ENCODE assay signal across 28 cellular contexts in the genomic region with DNA sequence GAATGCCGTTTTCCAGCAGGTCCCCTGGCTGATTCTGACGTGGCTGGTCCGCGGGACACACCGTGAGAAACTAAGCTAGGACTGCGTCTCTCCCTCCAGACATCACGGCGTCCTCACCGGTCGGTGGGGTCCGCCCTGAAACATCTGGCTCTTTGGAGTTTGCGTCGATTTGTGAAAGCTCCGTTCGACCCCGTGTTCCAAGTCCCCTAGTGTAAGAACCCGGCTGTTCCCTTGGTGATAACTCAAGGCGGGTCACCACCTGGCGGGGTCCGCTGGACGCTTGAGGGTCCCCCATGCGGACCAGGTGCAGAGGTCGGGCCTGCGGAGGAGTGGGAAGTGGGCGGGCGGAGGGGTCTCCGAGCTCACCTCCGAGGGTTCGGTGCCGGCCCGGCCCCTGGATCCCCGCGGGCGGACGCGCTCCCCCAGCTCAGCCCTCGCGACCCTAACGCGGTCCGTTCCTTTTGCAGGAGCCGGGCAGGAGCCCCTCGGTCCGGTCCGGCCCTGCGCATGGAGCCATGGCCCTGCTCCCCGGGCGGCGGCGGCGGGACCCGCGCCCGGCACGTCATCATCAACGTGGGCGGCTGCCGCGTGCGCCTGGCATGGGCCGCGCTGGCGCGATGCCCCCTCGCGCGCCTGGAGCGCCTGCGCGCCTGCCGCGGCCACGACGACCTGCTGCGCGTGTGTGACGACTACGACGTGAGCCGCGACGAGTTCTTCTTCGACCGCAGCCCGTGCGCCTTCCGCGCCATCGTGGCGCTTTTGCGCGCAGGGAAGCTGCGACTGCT.
A peak's percentile ranks its signal among the peaks of the same experiment; 100 is the strongest.
DNase-seq lines count a peak whose midpoint lies in the region; ATAC-seq, FAIRE-seq and TF ChIP-seq lines count a peak whose summit lies in the region.
"Had no signal": no experiment of that assay in that cellular context is flagged by ENCODE, and none has a peak within 500 bp of the region (broad histone marks: within the 10 kb centered on the region; RNA-seq: fewer than 3 reads in every experiment).

No MANE protein-coding gene starts in this region.

- H2AFZ ChIP-seq in H1 (ENCODE audit: low read length) = no peak overlapping the region
- H2AFZ ChIP-seq: parathyroid adenoma had no signal

- H3K79me2 ChIP-seq in H1 (ENCODE audit: control insufficient read depth in 1 of 2, insufficient read depth in 2 of 2, low read length in 2 of 2) = no peaks in the 10 kb centered on the region
- H3K79me2 ChIP-seq: parathyroid adenoma had no signal

- peaks cover 5% of the 10 kb centered on the region for H3K9me3 Mint-ChIP-seq in osteocyte (ENCODE audit: unreplicated experiment)

- no peak overlapping the region for H3K4me3 Mint-ChIP-seq in osteocyte (ENCODE audit: unreplicated experiment)
- H3K4me3 Mint-ChIP-seq: immature natural killer cell had no signal

- no peak for TF ChIP-seq POLR2A in H1 (IDR thresholded peaks at IDR 0.05; ENCODE audit: control extremely low read depth in 1 of 2, low read depth in 2 of 2, low read length in 2 of 2)

- H2BK15ac ChIP-seq in H1 (ENCODE audit: low read length) = no peak overlapping the region

- no peak overlapping the region for H2BK20ac ChIP-seq in H1 (ENCODE audit: low read length)

- FAIRE-seq in H1 (lab: Jason Lieb, UNC) = no peak
- FAIRE-seq: bronchial epithelial cell, GM12891 had no signal

- no peaks in the 10 kb centered on the region for H3K9me3 ChIP-seq in H1 (ENCODE audit: insufficient read depth in 2 of 2, low read depth in 1 of 2, low read length in 1 of 2)

- no peaks in the 10 kb centered on the region for H3K4me1 Mint-ChIP-seq in osteocyte (ENCODE audit: unreplicated experiment)
- H3K4me1 Mint-ChIP-seq: immature natural killer cell had no signal

- H2BK12ac ChIP-seq in H1 (ENCODE audit: low read depth, low read length) = no peak overlapping the region

- no peak overlapping the region for H3K14ac ChIP-seq in H1 (ENCODE audit: insufficient read length)

- no peaks in the 10 kb centered on the region for H3K36me3 ChIP-seq in H1 (ENCODE audit: control insufficient read depth in 2 of 4, insufficient read depth in 4 of 4, low read length in 3 of 4)
- H3K36me3 ChIP-seq: upper lobe of left lung had no signal

- no peak overlapping the region for H3K23ac ChIP-seq in H1 (ENCODE audit: insufficient read length)

- H4K8ac ChIP-seq in H1 (ENCODE audit: extremely low read depth, insufficient read depth, low read length) = peak overlapping the region; percentile 80; the same call in 1 of the 2 replicates

- TF ChIP-seq EP300 in H1 (IDR thresholded peaks at IDR 0.05; ENCODE audit: borderline replicate concordance in 1 of 2, low read depth in 2 of 2, low read length in 2 of 2) = no peak

- no peak overlapping the region for H3K56ac ChIP-seq in H1 (replicated peaks; ENCODE audit: insufficient read length, low read depth, low read length)

- H3K9ac ChIP-seq in H1 (replicated peaks in 1 of 4; ENCODE audit: extremely low read depth in 1 of 4, low read depth in 3 of 4, low read length in 3 of 4) = no peak overlapping the region
- H3K9ac ChIP-seq: BLaER1, parathyroid adenoma had no signal

- 96% methylated on average over 30 of the region's 93 CpGs; no CpG with 5 or more reads in 1 of the 2 experiments for WGBS in H1 (ENCODE audit: extremely low coverage in 1 of 2, insufficient coverage in 1 of 2, insufficient read length in 1 of 2, insufficient replicate concordance in 2 of 2, low coverage in 1 of 2, low lambda C conversion rate in 2 of 2, missing lambda C conversion rate in 1 of 2), 2 experiments

- no peak overlapping the region for H3K27ac Mint-ChIP-seq in osteocyte (ENCODE audit: unreplicated experiment)
- H3K27ac Mint-ChIP-seq: activated naive CD4-positive, alpha-beta T cell treated with anti-CD3 and anti-CD28 coated beads, Interleukin-2, amount 50 U/mL, for 72 hours; activated T-helper 2 cell treated with anti-CD3 and anti-CD28 coated beads, Interferon-gamma antibody, Interleukin-2, Interleukin-4, amounts not matched to agents 10 μg/mL and 5 μg/mL and 100 μg/mL, durations not matched to agents 14 hours and 24 hours and 36 hours; immature natural killer cell had no signal

- peaks cover 9% of the 10 kb centered on the region; the same call in 1 of the 2 replicates for H3K23me2 ChIP-seq in H1 (ENCODE audit: low read depth, low read length)

- H2AK5ac ChIP-seq in H1 (ENCODE audit: low read depth, low read length) = no peak overlapping the region

- no peaks in the 10 kb centered on the region for H3K79me1 ChIP-seq in H1 (ENCODE audit: low read depth, low read length)

- no peak overlapping the region for H4K5ac ChIP-seq in H1 (ENCODE audit: insufficient read length, low read depth, low read length)

- no peak for TF ChIP-seq RAD21 in H1 (IDR thresholded peaks at IDR 0.05 in 1 of 2, conservative IDR thresholded peaks at IDR 0.05 in 1 of 2; ENCODE audit: low read depth in 2 of 2, low read length in 2 of 2)

- DNase-seq in left ventricle myocardium superior (peak; percentile 16), left cardiac atrium (no peak), H1 (ENCODE audit: low read depth in 1 of 2, low spot score in 2 of 2) (peak in 1 of 2 experiments; percentile 48), osteocyte (ENCODE audit: extremely low spot score, unreplicated experiment) (peak; percentile 85), ureter (ENCODE audit: low spot score) (peak; percentile 35), sciatic nerve (ENCODE audit: low spot score) (no peak), D341Med (ENCODE audit: low spot score) (no peak)
- no peak for DNase-seq in effector CD8-positive, alpha-beta T cell (lab: John Stamatoyannopoulos, UW)
- DNase-seq: activated CD4-positive, alpha-beta T cell treated with anti-CD3 and anti-CD28 coated beads for 48 hours; anterior cingulate cortex; DMS53; effector CD4-positive, alpha-beta T cell; hippocampal formation; immature natural killer cell; IMR-90; mesenchymal stem cell; NCI-H146; SIG-M5; stimulated activated CD8-positive, alpha-beta memory T cell treated with anti-CD3 and anti-CD28 coated beads, Interleukin-4, amount 100 ng/mL, for 48 hours had no signal

- intact Hi-C loops in left ventricle myocardium superior (cut with micrococcal nuclease) (no loop called here), left cardiac atrium (cut with DNase I) (no loop called here), sciatic nerve (cut with DNase I) (no loop called here)

- no peaks in the 10 kb centered on the region for H3K4me1 ChIP-seq in H1 (replicated peaks in 1 of 4; ENCODE audit: control insufficient read depth in 3 of 4, insufficient read depth in 4 of 4, low read length in 3 of 4)
- H3K4me1 ChIP-seq: BLaER1, parathyroid adenoma, upper lobe of left lung had no signal

- H3K27ac ChIP-seq in H1 (ENCODE audit: low read depth, low read length) = no peak overlapping the region
- H3K27ac ChIP-seq: BLaER1, parathyroid adenoma, upper lobe of left lung had no signal

- no peaks in the 10 kb centered on the region for H3K36me3 Mint-ChIP-seq in osteocyte (ENCODE audit: unreplicated experiment)
- H3K36me3 Mint-ChIP-seq: immature natural killer cell had no signal

- no peaks in the 10 kb centered on the region for H4K20me1 ChIP-seq in H1 (replicated peaks in 1 of 2; ENCODE audit: control insufficient read depth in 1 of 2, insufficient read depth in 2 of 2, low read length in 2 of 2)
- H4K20me1 ChIP-seq: BLaER1 had no signal

- H3K27me3 ChIP-seq in H1 (replicated peaks in 1 of 4; ENCODE audit: control insufficient read depth in 3 of 4, extremely low read depth in 1 of 4, insufficient read depth in 3 of 4, low read length in 3 of 4) = no peaks in the 10 kb centered on the region
- H3K27me3 ChIP-seq: BLaER1 had no signal

- POLR2A ChIA-PET in H1 (lab: Charles Lee; ENCODE audit: partially characterized antibody) = no interaction called here

- no peak overlapping the region for H3K18ac ChIP-seq in H1 (ENCODE audit: extremely low read depth, low read length)

- CTCF ChIA-PET in H1 (lab: Charles Lee; ENCODE audit: partially characterized antibody) = interaction anchor here (0.9 to 1.6 kb wide), 2 partner anchors 9 to 11 kb away, joined by 3 to 5 read pairs; no protein-coding TSS in a partner anchor

- no peak overlapping the region for H3K4me2 ChIP-seq in H1 (ENCODE audit: insufficient read depth in 1 of 2, low read depth in 2 of 2, low read length in 2 of 2)
- H3K4me2 ChIP-seq: BLaER1 had no signal

- no peak overlapping the region for H3K4me3 ChIP-seq in H1 (ENCODE audit: extremely low read depth in 1 of 4, insufficient read depth in 2 of 4, low read depth in 3 of 4, low read length in 4 of 4)
- H3K4me3 ChIP-seq: BLaER1, upper lobe of left lung had no signal

- H4K91ac ChIP-seq in H1 (replicated peaks; ENCODE audit: insufficient read length, low read length) = no peak overlapping the region

- H3K27me3 Mint-ChIP-seq in osteocyte (ENCODE audit: unreplicated experiment) = peaks cover 14% of the 10 kb centered on the region

- no peak overlapping the region for H3K4ac ChIP-seq in H1 (replicated peaks; ENCODE audit: insufficient read length, low read depth, low read length)

- no peak overlapping the region for H2BK5ac ChIP-seq in H1 (ENCODE audit: low read depth, low read length)

- ATAC-seq in left ventricle myocardium superior (no peak), left cardiac atrium (no peak), sciatic nerve (no peak)
- ATAC-seq: activated naive CD4-positive, alpha-beta T cell treated with anti-CD3 and anti-CD28 coated beads, Interleukin-2, amount 50 U/mL, for 72 hours; Panc1; right cardiac atrium had no signal

- TF ChIP-seq CTCF in H1 (IDR thresholded peaks at IDR 0.05; ENCODE audit: control extremely low read depth in 1 of 3, insufficient read depth in 1 of 3, low read depth in 1 of 3, low read length in 3 of 3) (no peak), osteocyte (IDR thresholded peaks at IDR 0.05) (no peak)

- no peak overlapping the region for H2BK120ac ChIP-seq in H1 (replicated peaks; ENCODE audit: low read depth, low read length)

TF ChIP-seq in H1, 55 proteins besides CTCF, POLR2A, EP300 and RAD21 (continues in another document):
- no peak for TF ChIP-seq KDM5A (IDR thresholded peaks at IDR 0.05; ENCODE audit: low read length)
- TF ChIP-seq SAP30 (IDR thresholded peaks at IDR 0.05; ENCODE audit: insufficient read depth, insufficient replicate concordance, low read length) = no peak
- TF ChIP-seq CBX5 (IDR thresholded peaks at IDR 0.05; ENCODE audit: low read depth, low read length) = no peak
- no peak for TF ChIP-seq SP1 (IDR thresholded peaks at IDR 0.05; ENCODE audit: low read depth, low read length)
- TF ChIP-seq PHF8 (conservative IDR thresholded peaks at IDR 0.05; ENCODE audit: low read depth, low read length) = no peak
- TF ChIP-seq TAF7 (optimal IDR thresholded peaks at IDR 0.05; ENCODE audit: borderline replicate concordance, low read depth, low read length) = no peak
- TF ChIP-seq FOSL1 (IDR thresholded peaks at IDR 0.05; ENCODE audit: insufficient read depth, low read depth, low read length) = no peak
- TF ChIP-seq SIX5 (IDR thresholded peaks at IDR 0.05; ENCODE audit: low read depth, low read length) = no peak
- TF ChIP-seq JUND (IDR thresholded peaks at IDR 0.05; ENCODE audit: low read length) = no peak

Comparison
In these comparisons a context has a peak if more than half of its experiments do, and no peak if none do; other contexts are left out.
1. DNase-seq: peak in left ventricle myocardium superior (single experiment), osteocyte (single experiment) and ureter (single experiment); none in left cardiac atrium (single experiment), effector CD8-positive, alpha-beta T cell (single experiment), sciatic nerve (single experiment) and D341Med (single experiment).